Comparison of ENCODE assay signal across 8 cellular contexts in genomic region chr6:6686748-6687601, GRCh38.
DNase-seq lines count a peak whose midpoint lies in the region; ATAC-seq and TF ChIP-seq lines count a peak whose summit lies in the region.

No MANE protein-coding gene starts in this region.

- H3F3A ChIP-seq in DOHH2 (ENCODE audit: control insufficient read depth, insufficient read depth): no peaks in the 10 kb centered on the region

- no peaks in the 10 kb centered on the region for H3K9me3 ChIP-seq in DOHH2 (ENCODE audit: control insufficient read depth, insufficient read depth, low read length)
- no peaks in the 10 kb centered on the region for H3K9me3 ChIP-seq in suprapubic skin

- DNase-seq in LHCN-M2 (ENCODE audit: low read depth) (peak; percentile 27), OCI-M2 (lab: John Stamatoyannopoulos, UW; ENCODE audit: unreplicated experiment) (peak; percentile 93), cerebellar cortex (ENCODE audit: low spot score) (peak; percentile 83), left colon (peak; percentile 97 to 98), suprapubic skin (ENCODE audit: low spot score in 2 of 2) (peak; percentile 93 to 94), GM19238 (ENCODE audit: insufficient read length, low spot score) (no peak)

- no peaks in the 10 kb centered on the region for H4K20me1 ChIP-seq in DOHH2 (ENCODE audit: control insufficient read depth, insufficient read depth, low read depth, low read length)

- no peak overlapping the region for H3K27ac ChIP-seq in DOHH2 (ENCODE audit: low read depth, low read length)
- peak overlapping the region; percentile 86 for H3K27ac ChIP-seq in suprapubic skin

- TF ChIP-seq CTCF in DOHH2 (IDR thresholded peaks at IDR 0.05; ENCODE audit: low read depth, low read length, poor library complexity, severe bottlenecking) (no peak), suprapubic skin (IDR thresholded peaks at IDR 0.05) (peak in 1 of 2 donors; percentile 5)

- peak overlapping the region; percentile 48 for H3K4me2 ChIP-seq in DOHH2 (ENCODE audit: low read length)

- intact Hi-C loops in left colon (cut with DNase I, micrococcal nuclease): no loop called here

- H3K27me3 ChIP-seq in DOHH2 (ENCODE audit: control insufficient read depth, low read length): peaks cover 16% of the 10 kb centered on the region
- H3K27me3 ChIP-seq in suprapubic skin: no peaks in the 10 kb centered on the region

- no peaks in the 10 kb centered on the region for H3K79me2 ChIP-seq in DOHH2 (ENCODE audit: control insufficient read depth, low read length)

- TF ChIP-seq EP300 in suprapubic skin (IDR thresholded peaks at IDR 0.05): no peak

- no peak for TF ChIP-seq POLR2A in suprapubic skin (IDR thresholded peaks at IDR 0.05)

- H3K9me2 ChIP-seq in DOHH2 (replicated peaks; ENCODE audit: control insufficient read depth, low read length): no peaks in the 10 kb centered on the region

- H3K4me3 ChIP-seq in DOHH2 (ENCODE audit: low read length) (peak overlapping the region; percentile 43), suprapubic skin (peak overlapping the region; percentile 32)

- H3K36me3 ChIP-seq in DOHH2 (ENCODE audit: control insufficient read depth, low read length): no peaks in the 10 kb centered on the region
- H3K36me3 ChIP-seq in suprapubic skin: no peaks in the 10 kb centered on the region

- 31% methylated on average over 26 of the region's 26 CpGs for WGBS in suprapubic skin

- peaks cover 12% of the 10 kb centered on the region for H3K4me1 ChIP-seq in DOHH2 (ENCODE audit: control insufficient read depth, low read length)
- H3K4me1 ChIP-seq in suprapubic skin: peaks cover 38% of the 10 kb centered on the region

- ATAC-seq in left colon (peak; percentile 83), GM19467 (IDR thresholded peaks at IDR 0.05; ENCODE audit: unreplicated experiment) (no peak)
